ENCODE assay signal across 21 cellular contexts in genomic region chr18:64546451-64546850, GRCh38.
A peak's percentile ranks its signal among the peaks of the same experiment; 100 is the strongest.
DNase-seq lines count a peak whose midpoint lies in the region; ATAC-seq, FAIRE-seq and TF ChIP-seq lines count a peak whose summit lies in the region.
"Had no signal": no experiment of that assay in that cellular context is flagged by ENCODE, and none has a peak within 500 bp of the region (broad histone marks: within the 10 kb centered on the region; RNA-seq: fewer than 3 reads in every experiment).

No MANE protein-coding gene starts in this region.

- peaks cover 0 to 2% of the 10 kb centered on the region in 2 donors for H3K9me3 Mint-ChIP-seq in stimulated activated naive B cell treated with anti-CD40 and anti-IgM and Interleukin-4, amounts not matched to agents 10 μg/mL and 1 μg/mL and 100 μg/mL, for 72 hours

- POLR2A ChIA-PET in A549 (lab: Yijun Ruan, JAX): no interaction called here
- POLR2A ChIA-PET in K562 (lab: Yijun Ruan, JAX): no interaction called here

- no peaks in the 10 kb centered on the region for H3K4me1 ChIP-seq in A549
- no peaks in the 10 kb centered on the region for H3K4me1 ChIP-seq in K562 (replicated peaks in 1 of 2; ENCODE audit: control insufficient read depth in 2 of 2, insufficient read depth in 2 of 2, low read length in 2 of 2)
- H3K4me1 ChIP-seq: BE2C, BLaER1 had no signal

- H3K4me1 Mint-ChIP-seq in stimulated activated naive B cell treated with anti-CD40 and anti-IgM and Interleukin-4, amounts not matched to agents 10 μg/mL and 1 μg/mL and 100 μg/mL, for 72 hours: no peaks in the 10 kb centered on the region
- H3K4me1 Mint-ChIP-seq: CD14-positive monocyte; CD4-positive, alpha-beta memory T cell; CD4-positive, CD25-positive, alpha-beta regulatory T cell; CD8-positive, alpha-beta memory T cell had no signal

- H4K20me1 ChIP-seq in K562 (replicated peaks; ENCODE audit: control insufficient read depth, insufficient read depth, low read length): no peaks in the 10 kb centered on the region
- H4K20me1 ChIP-seq: BLaER1 had no signal

- CTCF ChIA-PET in A549 (lab: Yijun Ruan, JAX) (no interaction called here), K562 (lab: Yijun Ruan, JAX; ENCODE audit: low intra/inter-chr PET ratio) (no interaction called here)

- 35% methylated on average over 4 of the region's 4 CpGs for WGBS in A549 (ENCODE audit: missing lambda C conversion rate)
- 13% methylated on average over 4 of the region's 4 CpGs for WGBS in K562 (ENCODE audit: insufficient coverage, low coverage, missing lambda C conversion rate)

- DNase-seq in DMS53 (lab: John Stamatoyannopoulos, UW) (peak; percentile 44), DMS53 treated with DMSO at 0.1 percent for 48 hours (lab: John Stamatoyannopoulos, UW; ENCODE audit: unreplicated experiment) (no peak), A549 (ENCODE audit: low read depth in 1 of 2, low spot score in 1 of 2) (no peak), K562 (ENCODE audit: extremely low read depth in 1 of 4, low spot score in 3 of 4) (no peak), DMS 273 treated with DMSO at 0.1 percent for 48 hours (lab: John Stamatoyannopoulos, UW) (no peak)
- no peak for DNase-seq in stimulated activated naive B cell treated with anti-CD40 and anti-IgM and Interleukin-4, amounts not matched to agents 10 μg/mL and 1 μg/mL and 100 μg/mL, for 72 hours
- DNase-seq: ACHN; BE2C; C1 segment of cervical spinal cord; CD4-positive, alpha-beta memory T cell; CD4-positive, CD25-positive, alpha-beta regulatory T cell; CD8-positive, alpha-beta memory T cell; COR-L47; DMS79 treated with DMSO at 0.1 percent for 48 hours; GF-D8 had no signal

- no peak overlapping the region for H2AFZ ChIP-seq in K562 (ENCODE audit: low read depth, low read length)

- TF ChIP-seq CTCF in A549 (IDR thresholded peaks at IDR 0.05): no peak
- TF ChIP-seq CTCF in K562 (IDR thresholded peaks at IDR 0.05 in 2 of 3, conservative IDR thresholded peaks at IDR 0.05 in 1 of 3; ENCODE audit: insufficient read depth in 2 of 3, low read depth in 1 of 3, low read length in 3 of 3): no peak

- no peak for TF ChIP-seq RAD21 in A549 (conservative IDR thresholded peaks at IDR 0.05 in 1 of 2, IDR thresholded peaks at IDR 0.05 in 1 of 2)
- no peak for TF ChIP-seq RAD21 in K562 (CRISPR knock-in tag; conservative IDR thresholded peaks at IDR 0.05 in 1 of 2, IDR thresholded peaks at IDR 0.05 in 1 of 2)

- no peaks in the 10 kb centered on the region for H3K9me1 ChIP-seq in K562 (ENCODE audit: control insufficient read depth, insufficient read depth, low read length)

- in situ Hi-C loops in K562 (cut with MboI): no loop called here

- BruUV-seq in K562 (replicated peaks; lab: Mats Ljungman, UMichigan): no TSS peak

- TF ChIP-seq EP300 in A549 (IDR thresholded peaks at IDR 0.05) (no peak), K562 (IDR thresholded peaks at IDR 0.05; ENCODE audit: low read length) (no peak)

- no peaks in the 10 kb centered on the region for H3K36me3 ChIP-seq in K562 (ENCODE audit: control insufficient read depth, insufficient read depth, low read length)
- H3K36me3 ChIP-seq: BE2C, BLaER1 had no signal

- no peak overlapping the region for H3K4me3 Mint-ChIP-seq in stimulated activated naive B cell treated with anti-CD40 and anti-IgM and Interleukin-4, amounts not matched to agents 10 μg/mL and 1 μg/mL and 100 μg/mL, for 72 hours
- H3K4me3 Mint-ChIP-seq: CD14-positive monocyte; CD4-positive, alpha-beta memory T cell; CD4-positive, CD25-positive, alpha-beta regulatory T cell; CD8-positive, alpha-beta memory T cell had no signal

- H3K27ac ChIP-seq in A549: no peak overlapping the region
- no peak overlapping the region for H3K27ac ChIP-seq in K562 (ENCODE audit: extremely low read depth, low read depth, low read length)
- H3K27ac ChIP-seq: 22Rv1, BLaER1 had no signal

- no peaks in the 10 kb centered on the region for H3K27me3 Mint-ChIP-seq in stimulated activated naive B cell treated with anti-CD40 and anti-IgM and Interleukin-4, amounts not matched to agents 10 μg/mL and 1 μg/mL and 100 μg/mL, for 72 hours
- H3K27me3 Mint-ChIP-seq: CD4-positive, alpha-beta memory T cell; CD4-positive, CD25-positive, alpha-beta regulatory T cell; CD8-positive, alpha-beta memory T cell had no signal

- no peaks in the 10 kb centered on the region for H3K36me3 Mint-ChIP-seq in stimulated activated naive B cell treated with anti-CD40 and anti-IgM and Interleukin-4, amounts not matched to agents 10 μg/mL and 1 μg/mL and 100 μg/mL, for 72 hours
- H3K36me3 Mint-ChIP-seq: CD14-positive monocyte; CD4-positive, alpha-beta memory T cell; CD4-positive, CD25-positive, alpha-beta regulatory T cell; CD8-positive, alpha-beta memory T cell had no signal

- intact Hi-C loops in K562 (cut with micrococcal nuclease): no loop called here

- H3K9me3 ChIP-seq in A549 (no peaks in the 10 kb centered on the region), K562 (replicated peaks; ENCODE audit: control insufficient read depth, insufficient read depth, low read depth, low read length) (no peaks in the 10 kb centered on the region)
- H3K9me3 ChIP-seq: BE2C, BLaER1 had no signal

- H3K4me3 ChIP-seq in A549 (no peak overlapping the region), K562 (no peak overlapping the region)
- H3K4me3 ChIP-seq: BLaER1 had no signal

- no peak for ATAC-seq in A549
- ATAC-seq in K562: no peak
- ATAC-seq in stimulated activated naive B cell treated with anti-CD40 and anti-IgM and Interleukin-4, amounts not matched to agents 10 μg/mL and 1 μg/mL and 100 μg/mL, for 72 hours (replicated peaks): no peak
- ATAC-seq in GM18498 (IDR thresholded peaks at IDR 0.05; ENCODE audit: unreplicated experiment): no peak

- no peak overlapping the region for H3K9ac ChIP-seq in K562 (ENCODE audit: insufficient read depth in 1 of 2, low read depth in 2 of 2, low read length in 2 of 2)
- H3K9ac ChIP-seq: BLaER1 had no signal

- TF ChIP-seq POLR2A in A549 (IDR thresholded peaks at IDR 0.05; ENCODE audit: low read length) (no peak), K562 (conservative IDR thresholded peaks at IDR 0.05) (no peak)

- H3K79me2 ChIP-seq in K562 (ENCODE audit: control insufficient read depth, insufficient read depth, low read length): no peaks in the 10 kb centered on the region

- peak overlapping the region; percentile 1 for H3K27ac Mint-ChIP-seq in stimulated activated naive B cell treated with anti-CD40 and anti-IgM and Interleukin-4, amounts not matched to agents 10 μg/mL and 1 μg/mL and 100 μg/mL, for 72 hours
- H3K27ac Mint-ChIP-seq: CD14-positive monocyte; CD4-positive, alpha-beta memory T cell; CD4-positive, CD25-positive, alpha-beta regulatory T cell; CD8-positive, alpha-beta memory T cell had no signal

- H3K27me3 ChIP-seq in K562 (ENCODE audit: control insufficient read depth in 2 of 2, insufficient read depth in 2 of 2, low read length in 2 of 2): no peaks in the 10 kb centered on the region
- H3K27me3 ChIP-seq: BE2C, BLaER1 had no signal

- FAIRE-seq in A549 (lab: Jason Lieb, UNC) (no peak), K562 (lab: Jason Lieb, UNC) (no peak)
- FAIRE-seq: GM12891, GM18507 had no signal

- H3K4me2 ChIP-seq in A549 (no peak overlapping the region), K562 (ENCODE audit: insufficient read depth, low read length) (no peak overlapping the region)
- H3K4me2 ChIP-seq: BLaER1 had no signal

TF ChIP-seq in A549, 52 proteins besides CTCF, POLR2A, EP300 and RAD21:
- TF ChIP-seq MAFK (IDR thresholded peaks at IDR 0.05; ENCODE audit: partially characterized antibody) (peak; percentile 13), NR3C1 (IDR thresholded peaks at IDR 0.05) (no peak)

TF ChIP-seq in K562, 482 proteins besides CTCF, POLR2A, EP300 and RAD21:
- TF ChIP-seq ZNF316 (IDR thresholded peaks at IDR 0.05): peak; percentile 15; the same call in 1 of the 2 replicates
- no peak for TF ChIP-seq RBM17 (IDR thresholded peaks at IDR 0.05; ENCODE audit: borderline replicate concordance, low read depth, low read length)
TF ChIP-seq in K562: peak in this region for 1.
